In genomic region chr9:114280636-114281315, GRCh38 we compare ENCODE assay signal across 16 cellular contexts. TPM values are rescaled to one million over a fixed set of nuclear protein-coding genes. Genes with fewer than 3 reads are reported as not detected.
A peak's percentile ranks its signal among the peaks of the same experiment; 100 is the strongest.
DNase-seq lines count a peak whose midpoint lies in the region; ATAC-seq and TF ChIP-seq lines count a peak whose summit lies in the region.
"Had no signal": no experiment of that assay in that cellular context is flagged by ENCODE, and none has a peak within 500 bp of the region (broad histone marks: within the 10 kb centered on the region; RNA-seq: fewer than 3 reads in every experiment).

No MANE protein-coding gene starts in this region.

- H3K36me3 Mint-ChIP-seq in nephron (ENCODE audit: low read depth) = peaks cover 39% of the 10 kb centered on the region

- peaks cover 62% of the 10 kb centered on the region for H3K4me1 Mint-ChIP-seq in nephron

- H3K27ac Mint-ChIP-seq in nephron = peak overlapping the region; percentile 47 to 68 (median 60)
- H3K27ac Mint-ChIP-seq: activated naive CD4-positive, alpha-beta T cell treated with anti-CD3 and anti-CD28 coated beads for 36 hours had no signal

- peaks cover 2% of the 10 kb centered on the region; the same call in 1 of the 2 replicates for H3K9me3 ChIP-seq in AG04450 (ENCODE audit: control insufficient read depth, insufficient read depth, low read length)
- H3K9me3 ChIP-seq in heart left ventricle = no peaks in the 10 kb centered on the region
- no peaks in the 10 kb centered on the region for H3K9me3 ChIP-seq in effector memory CD4-positive, alpha-beta T cell (ENCODE audit: control insufficient read depth, low read length)

- DNase-seq in AG04450 (ENCODE audit: low read depth, low spot score) = no peak
- DNase-seq in LHCN-M2 (ENCODE audit: low read depth) = peak; percentile 47
- peak in 4 of 5 donors; percentile 19 to 59 (median 36) for DNase-seq in heart left ventricle
- no peak for DNase-seq in iPS-NIHi11 (ENCODE audit: low spot score)
- DNase-seq in effector memory CD4-positive, alpha-beta T cell = no peak
- DNase-seq: activated CD4-positive, CD25-positive, alpha-beta regulatory T cell; activated naive CD4-positive, alpha-beta T cell treated with anti-CD3 and anti-CD28 coated beads for 36 hours; Calu3; effector CD8-positive, alpha-beta T cell; NCI-H2029 had no signal

- H3K9me3 Mint-ChIP-seq in nephron = no peaks in the 10 kb centered on the region

- H3K27ac ChIP-seq in AG04450 (ENCODE audit: low read depth, low read length) = peak overlapping the region; percentile 31
- H3K27ac ChIP-seq in heart left ventricle = peak overlapping the region in 5 of 12 donors; percentile 12 to 41 (median 33)
- H3K27ac ChIP-seq in effector memory CD4-positive, alpha-beta T cell (ENCODE audit: insufficient read depth, low read length, poor library complexity, severe bottlenecking) = no peak overlapping the region

- no peak for TF ChIP-seq CTCF in AG04450 (IDR thresholded peaks at IDR 0.05; ENCODE audit: low read depth, low read length)
- TF ChIP-seq CTCF in heart left ventricle (IDR thresholded peaks at IDR 0.05) = no peak
- TF ChIP-seq CTCF in nephron (IDR thresholded peaks at IDR 0.05; ENCODE audit: unreplicated experiment in 3 of 3) = no peak

- CTCF ChIA-PET in AG04450 (lab: Charles Lee) = interaction anchor here (0.8 to 16.9 kb wide), 3 partner anchors 10 to 172 kb away, joined by 3 to 348 read pairs (median 11); partner anchors contain the start of gene COL27A1

- H3K4me3 ChIP-seq in AG04450 (ENCODE audit: low read depth, low read length) = no peak overlapping the region
- no peak overlapping the region for H3K4me3 ChIP-seq in heart left ventricle
- no peak overlapping the region for H3K4me3 ChIP-seq in effector memory CD4-positive, alpha-beta T cell (ENCODE audit: insufficient read depth, low read depth, low read length, poor library complexity, severe bottlenecking)

- peaks cover 2% of the 10 kb centered on the region for H3K27me3 Mint-ChIP-seq in nephron (ENCODE audit: low read depth)
- H3K27me3 Mint-ChIP-seq: brain had no signal

- peaks cover 0 to 9% (median 0%) of the 10 kb centered on the region in 12 donors for H3K4me1 ChIP-seq in heart left ventricle
- no peaks in the 10 kb centered on the region for H3K4me1 ChIP-seq in effector memory CD4-positive, alpha-beta T cell (ENCODE audit: control insufficient read depth, insufficient read depth, low read length, poor library complexity, severe bottlenecking)

- POLR2A ChIA-PET in AG04450 (lab: Yijun Ruan, JAX) = no interaction called here

- peaks cover 0 to 2% (median 0%) of the 10 kb centered on the region in 9 donors for H3K36me3 ChIP-seq in heart left ventricle
- H3K36me3 ChIP-seq in effector memory CD4-positive, alpha-beta T cell (ENCODE audit: control insufficient read depth, insufficient read depth, low read length) = no peaks in the 10 kb centered on the region

- no peaks in the 10 kb centered on the region for H3K27me3 ChIP-seq in AG04450 (ENCODE audit: control insufficient read depth, insufficient read depth, low read length)
- no peaks in the 10 kb centered on the region for H3K27me3 ChIP-seq in heart left ventricle
- no peaks in the 10 kb centered on the region for H3K27me3 ChIP-seq in effector memory CD4-positive, alpha-beta T cell (replicated peaks; ENCODE audit: control insufficient read depth, insufficient read depth, low read length, poor library complexity, severe bottlenecking)

- no peak overlapping the region for H3K4me3 Mint-ChIP-seq in nephron
- H3K4me3 Mint-ChIP-seq: activated naive CD4-positive, alpha-beta T cell treated with anti-CD3 and anti-CD28 coated beads for 36 hours; brain had no signal

- intact Hi-C loops in heart left ventricle (cut with DNase I) = no loop called here

- ATAC-seq in heart left ventricle = peak; percentile 42 to 76 (median 65)
- no peak for ATAC-seq in HG03039 (IDR thresholded peaks at IDR 0.05; ENCODE audit: unreplicated experiment)
- no peak for ATAC-seq in HG02642 (IDR thresholded peaks at IDR 0.05; ENCODE audit: poor library complexity, unreplicated experiment)

- 58 to 70% (median 59%) methylated on average over 7 of the region's 7 CpGs for WGBS in heart left ventricle, 4 donors

- no peak for TF ChIP-seq POLR2A in heart left ventricle (IDR thresholded peaks at IDR 0.05)

RNA-seq across cellular contexts. Expression of gene ORM1, which starts 42.1 kb away (rescaled TPM):
- polyA plus RNA-seq in AG04450 (2011; rRNA removed) (0.17 TPM in 1 of 2 replicates, not detected in the other), heart left ventricle (under 1 TPM in 1 of 2 donors, not detected in 1; 1.00 TPM)
- not detected in 2 replicates for polyA minus RNA-seq in AG04450 (2011; rRNA and poly(A)+ RNA removed)
- total RNA-seq in LHCN-M2 (2014; rRNA removed) (not detected in 2 replicates), heart left ventricle (under 1 TPM in 2 of 9 donors, not detected in 7; 0.51 to 0.80 TPM)
- not detected for polyA plus RNA-seq in LHCN-M2 (2012)
- total RNA-seq: activated naive CD4-positive, alpha-beta T cell treated with anti-CD3 and anti-CD28 coated beads for 36 hours; Calu3; fibroblast of villous mesenchyme; temporal lobe had no signal

RNA-seq across cellular contexts. Expression of gene ORM2, which starts 48.9 kb away (rescaled TPM):
- polyA plus RNA-seq in AG04450 (2011; rRNA removed) (not detected in 2 replicates), heart left ventricle (under 1 TPM in 1 of 2 donors, not detected in 1; 0.14 TPM)
- polyA minus RNA-seq in AG04450 (2011; rRNA and poly(A)+ RNA removed) = not detected in 2 replicates
- total RNA-seq in LHCN-M2 (2014; rRNA removed) (not detected in 2 replicates), heart left ventricle (not detected)
- polyA plus RNA-seq in LHCN-M2 (2012) = not detected
- total RNA-seq: activated naive CD4-positive, alpha-beta T cell treated with anti-CD3 and anti-CD28 coated beads for 36 hours; Calu3; fibroblast of villous mesenchyme; temporal lobe had no signal

Comparison
In these comparisons a context has a peak if more than half of its experiments do, and no peak if none do; other contexts are left out.
1. DNase-seq: peak in LHCN-M2 (single experiment) and heart left ventricle (4 of 5); none in AG04450 (single experiment), iPS-NIHi11 (single experiment) and effector memory CD4-positive, alpha-beta T cell (0 of 3).
2. ATAC-seq: peak in heart left ventricle (4 of 4); none in HG03039 (single experiment) and HG02642 (single experiment).